Comparison of ENCODE assay signal across 1 cellular context in the genomic region with DNA sequence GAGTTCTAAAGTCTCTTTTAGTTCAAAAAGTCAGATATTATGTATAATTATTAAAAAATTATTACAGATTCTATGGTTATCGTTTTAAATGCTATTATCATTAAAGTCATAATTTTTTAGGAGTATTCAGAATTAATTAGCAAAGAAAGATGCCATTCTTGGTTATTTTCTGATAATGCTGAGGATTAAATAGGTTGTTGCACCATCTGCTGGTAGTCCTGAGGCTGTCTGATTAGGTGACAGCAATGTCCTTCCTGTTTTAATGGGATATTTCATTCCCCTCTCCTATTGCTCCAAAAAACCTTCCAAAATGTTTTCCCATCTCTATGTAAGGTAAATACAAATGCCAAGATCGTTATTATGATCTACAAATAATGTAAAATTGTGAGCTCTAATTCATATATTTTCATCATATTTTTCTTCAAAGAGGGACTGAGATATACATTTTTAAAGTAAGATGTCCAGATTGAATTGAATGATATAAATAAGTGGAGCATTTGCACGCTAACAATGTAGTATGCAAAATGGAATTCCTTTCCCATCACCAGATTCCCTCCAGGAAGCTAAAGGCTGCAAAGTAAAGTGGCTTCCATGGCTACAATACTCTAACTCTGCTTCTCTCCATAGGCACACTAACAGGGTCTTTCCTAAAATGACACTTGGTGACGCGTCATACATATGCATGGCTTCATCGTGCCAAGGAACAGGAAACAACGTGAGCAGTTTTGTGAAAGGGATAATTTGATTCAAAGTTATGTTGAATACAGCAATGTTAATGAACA.
TF ChIP-seq lines count a peak whose summit lies in the region.

No MANE protein-coding gene starts in this region.

TF ChIP-seq in H1, 55 proteins besides CTCF, POLR2A, EP300 and RAD21 (continued from another document):
- TF ChIP-seq ASH2L (IDR thresholded peaks at IDR 0.05; ENCODE audit: low read length) = no peak
